ENCODE assay signal across 8 cellular contexts in genomic region chr9:33719581-33720374, GRCh38.
DNase-seq lines count a peak whose midpoint lies in the region; ATAC-seq, FAIRE-seq and TF ChIP-seq lines count a peak whose summit lies in the region.

No MANE protein-coding gene starts in this region.

- H3K27ac Mint-ChIP-seq in CD8-positive, alpha-beta T cell, result no peak overlapping the region
- H3K27ac Mint-ChIP-seq in astrocyte (ENCODE audit: unreplicated experiment), result no peak overlapping the region
- no peak overlapping the region for H3K27ac Mint-ChIP-seq in type B pancreatic cell

- no peak for FAIRE-seq in astrocyte (lab: Jason Lieb, UNC)

- H3K27ac ChIP-seq in CD8-positive, alpha-beta T cell (ENCODE audit: low read depth, low read length), result no peak overlapping the region
- H3K27ac ChIP-seq in HEK293 (ENCODE audit: extremely low read depth, low read depth, low read length), result no peak overlapping the region
- no peak overlapping the region for H3K27ac ChIP-seq in Panc1 (ENCODE audit: low read length)
- H3K27ac ChIP-seq in astrocyte (ENCODE audit: low read depth, low read length), result no peak overlapping the region
- H3K27ac ChIP-seq in liver (ENCODE audit: low read depth in 1 of 2, low read length in 2 of 2), result no peak overlapping the region

- DNase-seq in CD8-positive, alpha-beta T cell, result peak in 4 of 7 experiments; percentile 19 to 60 (median 42)
- no peak for DNase-seq in Panc1 (ENCODE audit: low read depth, low spot score)
- DNase-seq in astrocyte (ENCODE audit: low read depth), result no peak
- DNase-seq in type B pancreatic cell (ENCODE audit: extremely low spot score, unreplicated experiment), result no peak
- DNase-seq in NCI-H1694 (lab: John Stamatoyannopoulos, UW), result no peak
- DNase-seq in amniotic stem cell (lab: John Stamatoyannopoulos, UW), result no peak

- ATAC-seq in CD8-positive, alpha-beta T cell, result peak; percentile 68
- ATAC-seq in Panc1, result peak; percentile 75

- H3K9ac ChIP-seq in astrocyte (ENCODE audit: low read length) (no peak overlapping the region), liver (ENCODE audit: low read depth in 1 of 2, low read length in 2 of 2) (no peak overlapping the region)

- no peaks in the 10 kb centered on the region for H3K9me3 ChIP-seq in CD8-positive, alpha-beta T cell (ENCODE audit: low read length)
- H3K9me3 ChIP-seq in HEK293 (ENCODE audit: control insufficient read depth, insufficient read depth, low read depth, low read length), result no peaks in the 10 kb centered on the region
- no peaks in the 10 kb centered on the region for H3K9me3 ChIP-seq in Panc1 (ENCODE audit: control insufficient read depth, insufficient read depth, low read depth, low read length)
- H3K9me3 ChIP-seq in astrocyte (ENCODE audit: insufficient read depth, low read depth, low read length), result no peaks in the 10 kb centered on the region
- no peaks in the 10 kb centered on the region for H3K9me3 ChIP-seq in liver (ENCODE audit: control insufficient read depth in 4 of 4, low read length in 3 of 4)

- peak overlapping the region; percentile 10 for H3K4me2 ChIP-seq in astrocyte (ENCODE audit: low read length)

- peaks cover 3% of the 10 kb centered on the region for H3K9me3 Mint-ChIP-seq in CD8-positive, alpha-beta T cell
- H3K9me3 Mint-ChIP-seq in astrocyte (ENCODE audit: unreplicated experiment) (no peaks in the 10 kb centered on the region), type B pancreatic cell (peaks cover 4% of the 10 kb centered on the region)

- 30% methylated on average over 19 of the region's 19 CpGs for WGBS in liver

- in situ Hi-C loops in Panc1 (cut with HindIII; ENCODE audit: low pct_unique_long_range_greater_than_20kb, low sequenced_read_pairs), result no loop called here

- H2AFZ ChIP-seq in astrocyte (ENCODE audit: low read depth, low read length), result no peak overlapping the region

- no peaks in the 10 kb centered on the region for H3K27me3 ChIP-seq in CD8-positive, alpha-beta T cell (ENCODE audit: insufficient read depth, low read length)
- peaks cover 7% of the 10 kb centered on the region for H3K27me3 ChIP-seq in Panc1 (ENCODE audit: control insufficient read depth, insufficient read depth, low read length)
- H3K27me3 ChIP-seq in astrocyte (ENCODE audit: insufficient read depth, low read length), result peaks cover 19% of the 10 kb centered on the region
- no peaks in the 10 kb centered on the region for H3K27me3 ChIP-seq in liver (ENCODE audit: control insufficient read depth in 4 of 4, insufficient read depth in 4 of 4, low read length in 3 of 4)

- no peak overlapping the region for H3K4me3 ChIP-seq in CD8-positive, alpha-beta T cell (ENCODE audit: low read depth, low read length)
- no peak overlapping the region for H3K4me3 ChIP-seq in HEK293 (ENCODE audit: low read depth, low read length)
- no peak overlapping the region for H3K4me3 ChIP-seq in Panc1 (ENCODE audit: low read depth in 2 of 2, low read length in 2 of 2)
- no peak overlapping the region for H3K4me3 ChIP-seq in astrocyte (ENCODE audit: insufficient read depth, low read depth, low read length)
- H3K4me3 ChIP-seq in liver (ENCODE audit: low read depth in 1 of 3, low read length in 3 of 3), result no peak overlapping the region

- no peaks in the 10 kb centered on the region for H3K36me3 ChIP-seq in CD8-positive, alpha-beta T cell (ENCODE audit: insufficient read depth, low read length)
- no peaks in the 10 kb centered on the region for H3K36me3 ChIP-seq in HEK293 (ENCODE audit: control insufficient read depth in 2 of 2, insufficient read depth in 1 of 2, low read length in 2 of 2)
- H3K36me3 ChIP-seq in Panc1 (ENCODE audit: control insufficient read depth, insufficient read depth, low read length), result no peaks in the 10 kb centered on the region
- no peaks in the 10 kb centered on the region for H3K36me3 ChIP-seq in astrocyte (ENCODE audit: insufficient read depth, low read length)
- no peaks in the 10 kb centered on the region for H3K36me3 ChIP-seq in liver (ENCODE audit: control insufficient read depth in 4 of 4, insufficient read depth in 3 of 4, low read depth in 1 of 4, low read length in 3 of 4)

- CTCF ChIA-PET in CD8-positive, alpha-beta T cell (lab: Charles Lee), result interaction anchor here (2.4 to 9.3 kb wide), 3 partner anchors 59 to 95 kb away, joined by 9 to 209 read pairs (median 11); no protein-coding TSS in a partner anchor
- CTCF ChIA-PET in HEK293 (lab: Yijun Ruan, JAX), result interaction anchor here (0.6 to 11.4 kb wide), 19 partner anchors 10 to 433 kb away, joined by 3 to 581 read pairs (median 7); no protein-coding TSS in a partner anchor
- CTCF ChIA-PET in Panc1 (lab: Charles Lee), result interaction anchor here (0.5 to 3.8 kb wide), 2 partner anchors 68 to 96 kb away, joined by 4 to 18 read pairs; no protein-coding TSS in a partner anchor

- peaks cover 15% of the 10 kb centered on the region for H3K27me3 Mint-ChIP-seq in CD8-positive, alpha-beta T cell (ENCODE audit: low read depth)
- H3K27me3 Mint-ChIP-seq in astrocyte (ENCODE audit: low read depth, unreplicated experiment) (peaks cover 22% of the 10 kb centered on the region), type B pancreatic cell (peaks cover 27% of the 10 kb centered on the region)

- BruUV-seq in Panc1 (replicated peaks; lab: Mats Ljungman, UMichigan), result no TSS peak

- no peaks in the 10 kb centered on the region for H3K4me1 ChIP-seq in CD8-positive, alpha-beta T cell (ENCODE audit: insufficient read depth, low read length)
- H3K4me1 ChIP-seq in HEK293 (ENCODE audit: control insufficient read depth, insufficient read depth, low read length), result no peaks in the 10 kb centered on the region
- no peaks in the 10 kb centered on the region for H3K4me1 ChIP-seq in Panc1 (ENCODE audit: control insufficient read depth, insufficient read depth, low read length)
- H3K4me1 ChIP-seq in astrocyte (ENCODE audit: insufficient read depth, low read length), result no peaks in the 10 kb centered on the region
- peaks cover 0 to 5% (median 1%) of the 10 kb centered on the region in 4 donors for H3K4me1 ChIP-seq in liver (ENCODE audit: control insufficient read depth in 4 of 4, insufficient read depth in 4 of 4, low read length in 3 of 4)

- intact Hi-C loops in CD8-positive, alpha-beta T cell (cut with DNase I, micrococcal nuclease), result loop anchor here in 1 of 2 experiments (2.0 to 5.0 kb wide), 2 partner anchors 317 to 432 kb away; partner anchors contain the start of gene AQP7
- intact Hi-C loops in Panc1 (cut with micrococcal nuclease; ENCODE audit: unreplicated experiment), result loop anchor here (5.0 kb wide), 1 partner anchor 197 kb away; the partner anchor contains the start of gene ANKRD18B

- H3K79me2 ChIP-seq in astrocyte (ENCODE audit: insufficient read depth, low read length), result no peaks in the 10 kb centered on the region

- TF ChIP-seq CTCF in CD8-positive, alpha-beta T cell (IDR thresholded peaks at IDR 0.05), result peak; percentile 37
- TF ChIP-seq CTCF in HEK293 (tag by site-specific recombination; IDR thresholded peaks at IDR 0.05), result peak; percentile 21; the same call in 1 of the 2 replicates
- peak; percentile 84 for TF ChIP-seq CTCF in Panc1 (IDR thresholded peaks at IDR 0.05)
- TF ChIP-seq CTCF in astrocyte (IDR thresholded peaks at IDR 0.05; ENCODE audit: insufficient read depth, low read depth, low read length), result peak; percentile 26
- peak; percentile 49 for TF ChIP-seq CTCF in liver (IDR thresholded peaks at IDR 0.05; ENCODE audit: low read depth, low read length, missing input control)
- TF ChIP-seq CTCF in type B pancreatic cell (conservative IDR thresholded peaks at IDR 0.05), result peak; percentile 66

- no peaks in the 10 kb centered on the region for H3K36me3 Mint-ChIP-seq in CD8-positive, alpha-beta T cell
- H3K36me3 Mint-ChIP-seq in astrocyte (ENCODE audit: low read depth, unreplicated experiment) (no peaks in the 10 kb centered on the region), type B pancreatic cell (no peaks in the 10 kb centered on the region)

- no peaks in the 10 kb centered on the region for H3K4me1 Mint-ChIP-seq in CD8-positive, alpha-beta T cell (ENCODE audit: low read depth)
- H3K4me1 Mint-ChIP-seq in astrocyte (ENCODE audit: low read depth, unreplicated experiment), result peaks cover 2% of the 10 kb centered on the region
- H3K4me1 Mint-ChIP-seq in type B pancreatic cell (ENCODE audit: unreplicated experiment), result no peaks in the 10 kb centered on the region

- POLR2A ChIA-PET in CD8-positive, alpha-beta T cell (lab: Charles Lee), result no interaction called here
- POLR2A ChIA-PET in HEK293 (lab: Yijun Ruan, JAX) (interaction anchor here (0.9 kb wide), 1 partner anchor 96 kb away, joined by 3 read pairs; no protein-coding TSS in a partner anchor), Panc1 (lab: Charles Lee) (no interaction called here)

- no peak overlapping the region for H3K4me3 Mint-ChIP-seq in CD8-positive, alpha-beta T cell
- H3K4me3 Mint-ChIP-seq in astrocyte (ENCODE audit: unreplicated experiment), result no peak overlapping the region
- no peak overlapping the region for H3K4me3 Mint-ChIP-seq in type B pancreatic cell

- peak in 1 of 2 donors; percentile 57 for TF ChIP-seq RAD21 in liver (IDR thresholded peaks at IDR 0.05)

- no peaks in the 10 kb centered on the region for H4K20me1 ChIP-seq in astrocyte (ENCODE audit: insufficient read depth, low read length)

TF ChIP-seq in HEK293, 187 proteins besides CTCF, POLR2A, EP300 and RAD21 (continues in another document):
- TF ChIP-seq ZNF654 (tag by site-specific recombination; IDR thresholded peaks at IDR 0.05; ENCODE audit: low read depth) (peak; percentile 27; the same call in 1 of the 2 replicates), ZBTB48 (tag by site-specific recombination; IDR thresholded peaks at IDR 0.05) (0 out of 2 replicates have a peak, but pooled peaks have one; percentile 35), ZNF274 (IDR thresholded peaks at IDR 0.05; ENCODE audit: low read length) (no peak), ZNF274 (tag by site-specific recombination; IDR thresholded peaks at IDR 0.05; ENCODE audit: borderline replicate concordance) (no peak), ZNF132 (tag by site-specific recombination; IDR thresholded peaks at IDR 0.05; ENCODE audit: borderline replicate concordance) (no peak), KLF16 (tag by site-specific recombination; IDR thresholded peaks at IDR 0.05) (no peak), ZNF292 (tag by site-specific recombination; IDR thresholded peaks at IDR 0.05; ENCODE audit: borderline replicate concordance, low read depth) (no peak)

Comparison
In these comparisons a context has a peak if more than half of its experiments do, and no peak if none do; other contexts are left out.
1. DNase-seq: peak in CD8-positive, alpha-beta T cell (4 of 7); none in Panc1 (single experiment), astrocyte (single experiment), type B pancreatic cell (single experiment), NCI-H1694 (single experiment) and amniotic stem cell (single experiment).
2. CTCF ChIP-seq: peak in every context shown above with its lines; median percentile 84 in Panc1; 66 in type B pancreatic cell; 49 in liver; 37 in CD8-positive, alpha-beta T cell; 26 in astrocyte; 21 in HEK293.